In genomic region chr10:86130737-86131475, GRCh38 we compare ENCODE assay signal across 33 cellular contexts.
"Had no signal": no experiment of that assay in that cellular context is flagged by ENCODE, and none has a peak within 500 bp of the region (broad histone marks: within the 10 kb centered on the region; RNA-seq: fewer than 3 reads in every experiment).

No MANE protein-coding gene starts in this region.

- H3K27ac ChIP-seq: adrenal gland, body of pancreas, brain microvascular endothelial cell, breast epithelium, VCaP had no signal

- H3K4me1 ChIP-seq: adrenal gland, body of pancreas, breast epithelium had no signal

- H3K4me3 Mint-ChIP-seq: activated B cell treated with CpG ODN at 0.5 μM for 24 hours; activated CD4-positive, alpha-beta memory T cell treated with anti-CD3 and anti-CD28 coated beads for 36 hours; activated CD4-positive, alpha-beta T cell treated with anti-CD3 and anti-CD28 coated beads, Interleukin-2, amount 10 ng/mL, durations not matched to agents 24 days and 14 days; activated CD8-positive, alpha-beta T cell treated with anti-CD3 and anti-CD28 coated beads for 36 hours; activated naive CD4-positive, alpha-beta T cell treated with anti-CD3 and anti-CD28 coated beads for 36 hours; activated naive CD8-positive, alpha-beta T cell treated with anti-CD3 and anti-CD28 coated beads for 36 hours; activated T-cell treated with anti-CD3 and anti-CD28 coated beads, Interleukin-2, amount 50 U/mL, for 4 hours; activated T-cell treated with anti-CD3 and anti-CD28 coated beads, Interleukin-2, amount 50 U/mL, for 72 hours; activated T-helper 1 cell treated with anti-CD3 and anti-CD28 coated beads, Interleukin-12 subunit alpha, Interleukin-12 subunit beta, Interleukin-2, Interleukin-4 antibody, amounts not matched to agents 30 ng/mL and 10 ng/mL and 1 ng/mL, durations not matched to agents 14 hours and 24 hours and 36 hours; activated T-helper 17 cell treated with anti-CD3 and anti-CD28 coated beads, Interleukin-2, amount 50 U/mL, for 72 hours; T-helper 1 cell treated with Interleukin-12 subunit alpha and Interleukin-12 subunit beta and Interleukin-4 antibody, amounts not matched to agents 30 μg/mL and 1 μg/mL, for 36 hours; T-helper 2 cell treated with Interferon-gamma antibody and Interleukin-4, amounts not matched to agents 5 μg/mL and 100 μg/mL, for 36 hours had no signal

- H3K9me3 Mint-ChIP-seq: activated B cell treated with CpG ODN at 0.5 μM for 24 hours; activated CD4-positive, alpha-beta memory T cell treated with anti-CD3 and anti-CD28 coated beads for 36 hours; activated CD4-positive, alpha-beta T cell treated with anti-CD3 and anti-CD28 coated beads, Interleukin-2, amount 10 ng/mL, durations not matched to agents 24 days and 14 days; activated CD8-positive, alpha-beta T cell treated with anti-CD3 and anti-CD28 coated beads for 36 hours; activated naive CD4-positive, alpha-beta T cell treated with anti-CD3 and anti-CD28 coated beads for 36 hours; activated naive CD4-positive, alpha-beta T cell treated with anti-CD3 and anti-CD28 coated beads, Interleukin-2, amount 50 U/mL, for 72 hours; activated naive CD8-positive, alpha-beta T cell treated with anti-CD3 and anti-CD28 coated beads for 36 hours; activated T-cell treated with anti-CD3 and anti-CD28 coated beads, Interleukin-2, amount 50 U/mL, for 4 hours; activated T-cell treated with anti-CD3 and anti-CD28 coated beads, Interleukin-2, amount 50 U/mL, for 72 hours; activated T-helper 1 cell treated with anti-CD3 and anti-CD28 coated beads, Interleukin-12 subunit alpha, Interleukin-12 subunit beta, Interleukin-2, Interleukin-4 antibody, amounts not matched to agents 30 ng/mL and 10 ng/mL and 1 ng/mL, durations not matched to agents 14 hours and 24 hours and 36 hours; activated T-helper 17 cell treated with anti-CD3 and anti-CD28 coated beads, Interleukin-2, amount 50 U/mL, for 72 hours; T-helper 1 cell treated with Interleukin-12 subunit alpha and Interleukin-12 subunit beta and Interleukin-4 antibody, amounts not matched to agents 30 μg/mL and 1 μg/mL, for 36 hours; T-helper 2 cell treated with Interferon-gamma antibody and Interleukin-4, amounts not matched to agents 5 μg/mL and 100 μg/mL, for 36 hours had no signal

- H3K27me3 ChIP-seq: adrenal gland, body of pancreas, brain microvascular endothelial cell, breast epithelium had no signal

- DNase-seq: activated B cell treated with CpG ODN at 0.5 μM for 24 hours; activated CD4-positive, alpha-beta memory T cell treated with anti-CD3 and anti-CD28 coated beads for 36 hours; activated CD4-positive, alpha-beta T cell treated with anti-CD3 and anti-CD28 coated beads for 4 hours; activated CD4-positive, alpha-beta T cell treated with anti-CD3 and anti-CD28 coated beads, Interleukin-2, amount 10 ng/mL, durations not matched to agents 24 days and 14 days; activated CD4-positive, alpha-beta T cell treated with anti-CD3 and anti-CD28 coated beads, Interleukin-2, amount 50 U/mL, for 1 hour; activated CD4-positive, alpha-beta T cell treated with anti-CD3 and anti-CD28 coated beads, Interleukin-2, amount 50 U/mL, for 4 hours; activated CD4-positive, CD25-positive, alpha-beta regulatory T cell treated with anti-CD3 and anti-CD28 coated beads, Interleukin-2, amount 50 U/mL, for 72 hours; activated CD8-positive, alpha-beta memory T cell treated with anti-CD3 and anti-CD28 coated beads, Interleukin-2, amount 50 U/mL, for 4 hours; activated CD8-positive, alpha-beta T cell treated with anti-CD3 and anti-CD28 coated beads for 36 hours; activated effector memory CD4-positive, alpha-beta T cell treated with anti-CD3 and anti-CD28 coated beads, Interleukin-2, amount 50 U/mL, for 16 hours; activated gamma-delta T cell treated with Interleukin-2 at 50 U/mL for 16 hours; activated naive CD4-positive, alpha-beta T cell; activated naive CD4-positive, alpha-beta T cell treated with anti-CD3 and anti-CD28 coated beads for 36 hours; activated naive CD4-positive, alpha-beta T cell treated with anti-CD3 and anti-CD28 coated beads, Interleukin-2, amount 50 U/mL, for 16 hours; activated naive CD8-positive, alpha-beta T cell treated with anti-CD3 and anti-CD28 coated beads for 36 hours; activated T-cell treated with anti-CD3 and anti-CD28 coated beads for 4 hours; activated T-cell treated with anti-CD3 and anti-CD28 coated beads, Interleukin-2, amount 50 U/mL, for 1 hour; activated T-cell treated with anti-CD3 and anti-CD28 coated beads, Interleukin-2, amount 50 U/mL, for 4 hours; activated T-cell treated with anti-CD3 and anti-CD28 coated beads, Interleukin-2, amount 50 U/mL, for 72 hours; adrenal gland; amniotic stem cell; body of pancreas; brain microvascular endothelial cell; central memory CD4-positive, alpha-beta T cell; T-helper 2 cell; T-helper 9 cell had no signal

- H3K27ac Mint-ChIP-seq: activated B cell treated with CpG ODN at 0.5 μM for 24 hours; activated CD4-positive, alpha-beta memory T cell treated with anti-CD3 and anti-CD28 coated beads for 36 hours; activated CD4-positive, alpha-beta T cell treated with anti-CD3 and anti-CD28 coated beads, Interleukin-2, amount 10 ng/mL, durations not matched to agents 24 days and 14 days; activated CD8-positive, alpha-beta T cell treated with anti-CD3 and anti-CD28 coated beads for 36 hours; activated naive CD4-positive, alpha-beta T cell treated with anti-CD3 and anti-CD28 coated beads for 36 hours; activated naive CD4-positive, alpha-beta T cell treated with anti-CD3 and anti-CD28 coated beads, Interleukin-2, amount 50 U/mL, for 72 hours; activated naive CD8-positive, alpha-beta T cell treated with anti-CD3 and anti-CD28 coated beads for 36 hours; activated T-cell treated with anti-CD3 and anti-CD28 coated beads, Interleukin-2, amount 50 U/mL, for 72 hours; activated T-helper 1 cell treated with anti-CD3 and anti-CD28 coated beads, Interleukin-12 subunit alpha, Interleukin-12 subunit beta, Interleukin-2, Interleukin-4 antibody, amounts not matched to agents 30 ng/mL and 10 ng/mL and 1 ng/mL, durations not matched to agents 14 hours and 24 hours and 36 hours; activated T-helper 17 cell treated with anti-CD3 and anti-CD28 coated beads, Interleukin-2, amount 50 U/mL, for 72 hours; T-helper 1 cell treated with Interleukin-12 subunit alpha and Interleukin-12 subunit beta and Interleukin-4 antibody, amounts not matched to agents 30 μg/mL and 1 μg/mL, for 36 hours; T-helper 2 cell treated with Interferon-gamma antibody and Interleukin-4, amounts not matched to agents 5 μg/mL and 100 μg/mL, for 36 hours had no signal

- H3K36me3 Mint-ChIP-seq: activated CD4-positive, alpha-beta memory T cell treated with anti-CD3 and anti-CD28 coated beads for 36 hours; activated naive CD4-positive, alpha-beta T cell treated with anti-CD3 and anti-CD28 coated beads, Interleukin-2, amount 50 U/mL, for 72 hours; activated naive CD8-positive, alpha-beta T cell treated with anti-CD3 and anti-CD28 coated beads for 36 hours had no signal

- H3K9me3 ChIP-seq: adrenal gland, body of pancreas had no signal

- H3K27me3 Mint-ChIP-seq: activated CD4-positive, alpha-beta T cell treated with anti-CD3 and anti-CD28 coated beads, Interleukin-2, amount 10 ng/mL, durations not matched to agents 24 days and 14 days had no signal

- H3K4me1 Mint-ChIP-seq: activated B cell treated with CpG ODN at 0.5 μM for 24 hours; activated CD4-positive, alpha-beta T cell treated with anti-CD3 and anti-CD28 coated beads, Interleukin-2, amount 10 ng/mL, durations not matched to agents 24 days and 14 days; activated naive CD8-positive, alpha-beta T cell treated with anti-CD3 and anti-CD28 coated beads for 36 hours; activated T-helper 17 cell treated with anti-CD3 and anti-CD28 coated beads, Interleukin-2, amount 50 U/mL, for 72 hours had no signal

- H3K4me3 ChIP-seq: adrenal gland, body of pancreas, breast epithelium had no signal

- H3K36me3 ChIP-seq: adrenal gland, brain microvascular endothelial cell, breast epithelium had no signal

- ATAC-seq: activated CD8-positive, alpha-beta T cell treated with anti-CD3 and anti-CD28 coated beads for 36 hours; activated naive CD4-positive, alpha-beta T cell treated with anti-CD3 and anti-CD28 coated beads, Interleukin-2, amount 50 U/mL, for 72 hours; activated T-cell treated with anti-CD3 and anti-CD28 coated beads, Interleukin-2, amount 50 U/mL, for 4 hours; activated T-cell treated with anti-CD3 and anti-CD28 coated beads, Interleukin-2, amount 50 U/mL, for 72 hours; activated T-helper 17 cell treated with anti-CD3 and anti-CD28 coated beads, Interleukin-2, amount 50 U/mL, for 72 hours; body of pancreas had no signal
